ENCODE assay signal across 10 cellular contexts in the genomic region with DNA sequence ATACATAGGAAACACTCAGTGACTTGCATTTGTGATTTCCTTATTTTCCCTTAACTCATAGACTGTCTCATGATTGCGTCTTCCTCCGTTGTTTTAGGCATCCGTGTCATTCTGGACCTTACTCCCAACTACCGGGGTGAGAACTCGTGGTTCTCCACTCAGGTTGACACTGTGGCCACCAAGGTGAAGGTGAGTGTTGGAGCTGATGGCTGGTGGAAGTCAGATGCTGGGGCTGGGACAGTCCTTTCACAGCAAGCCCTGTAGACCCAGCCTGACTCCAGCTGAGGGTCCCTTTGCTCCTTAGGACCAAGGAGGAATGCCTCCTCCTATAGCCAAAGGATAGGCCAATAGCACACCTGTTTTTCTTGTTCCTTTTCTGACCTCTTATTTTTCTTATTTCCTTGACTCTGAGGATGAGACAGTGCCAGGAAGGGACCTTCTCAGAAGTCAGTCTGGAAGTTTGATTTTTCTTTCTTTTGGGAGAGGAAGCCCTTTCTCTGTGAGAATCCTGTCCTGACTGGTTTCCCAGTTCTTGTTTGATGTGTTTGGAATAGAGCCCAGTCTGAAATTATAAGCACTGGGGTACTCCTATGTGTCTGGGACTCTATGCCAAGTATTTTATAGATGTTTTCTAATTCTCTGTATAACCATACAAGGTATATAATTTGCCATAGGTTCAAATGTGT. TPM values are rescaled to one million over a fixed set of nuclear protein-coding genes. Genes with fewer than 3 reads are reported as not detected.
A peak's percentile ranks its signal among the peaks of the same experiment; 100 is the strongest.
DNase-seq lines count a peak whose midpoint lies in the region; ATAC-seq and TF ChIP-seq lines count a peak whose summit lies in the region.
"Had no signal": no experiment of that assay in that cellular context is flagged by ENCODE, and none has a peak within 500 bp of the region (broad histone marks: within the 10 kb centered on the region; RNA-seq: fewer than 3 reads in every experiment).

No MANE protein-coding gene starts in this region.

- DNase-seq in chondrocyte (ENCODE audit: low spot score) (no peak), mucosa of gallbladder (ENCODE audit: low spot score) (no peak), aorta (no peak)
- DNase-seq: left colon, NCI-H446 had no signal

- ATAC-seq in HG03457 (IDR thresholded peaks at IDR 0.05; ENCODE audit: unreplicated experiment) (no peak), GM21576 (IDR thresholded peaks at IDR 0.05; ENCODE audit: unreplicated experiment) (no peak), aorta (ENCODE audit: low FRiP score) (no peak)
- ATAC-seq: left colon had no signal

- H3K27me3 Mint-ChIP-seq in IgD-negative memory B cell (no peaks in the 10 kb centered on the region), chondrocyte (ENCODE audit: low read depth) (no peaks in the 10 kb centered on the region)

- H3K4me1 Mint-ChIP-seq in IgD-negative memory B cell (peaks cover 24 to 44% (median 27%) of the 10 kb centered on the region in 3 donors), chondrocyte (ENCODE audit: low read depth) (peaks cover 66% of the 10 kb centered on the region)

- WGBS in aorta, 2 donors = 26 to 35% methylated on average over 5 of the region's 5 CpGs

- TF ChIP-seq CTCF in chondrocyte (IDR thresholded peaks at IDR 0.05) = no peak

- H3K27ac Mint-ChIP-seq in IgD-negative memory B cell = peak overlapping the region; percentile 71 to 98 (median 95)
- peak overlapping the region; percentile 100 for H3K27ac Mint-ChIP-seq in chondrocyte (ENCODE audit: unreplicated experiment)

- H3K4me3 ChIP-seq in ACC112 (ENCODE audit: low read depth, low read length) = peak overlapping the region; percentile 90
- peak overlapping the region; percentile 94 to 97 for H3K4me3 ChIP-seq in muscle layer of duodenum (ENCODE audit: low read depth in 1 of 2, low read length in 2 of 2)
- H3K4me3 ChIP-seq in aorta (ENCODE audit: low read length in 2 of 2) = peak overlapping the region in 1 of 2 donors; percentile 53

- peaks cover 50% of the 10 kb centered on the region for H3K4me1 ChIP-seq in ACC112 (ENCODE audit: control insufficient read depth, insufficient read depth, low read length, unreplicated experiment)
- peaks cover 25 to 50% of the 10 kb centered on the region in 2 donors for H3K4me1 ChIP-seq in muscle layer of duodenum (ENCODE audit: control insufficient read depth in 1 of 2, insufficient read depth in 2 of 2, low read length in 2 of 2)
- H3K4me1 ChIP-seq in aorta (ENCODE audit: control insufficient read depth in 1 of 2, insufficient read depth in 2 of 2, low read length in 2 of 2) = peaks cover 0 to 9% of the 10 kb centered on the region in 2 donors

- H3K27ac ChIP-seq in ACC112 (ENCODE audit: low read depth, low read length) (peak overlapping the region; percentile 95), muscle layer of duodenum (ENCODE audit: low read length) (peak overlapping the region; percentile 99), aorta (ENCODE audit: low read depth in 1 of 2, low read length in 2 of 2) (peak overlapping the region in 1 of 2 donors; percentile 47)

- H3K36me3 ChIP-seq in ACC112 (ENCODE audit: insufficient read depth, low read length) (peaks cover 50% of the 10 kb centered on the region), muscle layer of duodenum (ENCODE audit: control insufficient read depth in 1 of 2, insufficient read depth in 2 of 2, low read length in 2 of 2) (peaks cover 41 to 69% of the 10 kb centered on the region in 2 donors), aorta (ENCODE audit: control insufficient read depth in 1 of 2, insufficient read depth in 2 of 2, low read length in 1 of 2) (peaks cover 0 to 14% of the 10 kb centered on the region in 2 donors)

- H3K79me2 ChIP-seq in ACC112 (ENCODE audit: control insufficient read depth, insufficient read depth, low read length, unreplicated experiment) = peaks cover 61% of the 10 kb centered on the region

- intact Hi-C loops in aorta (cut with DNase I) = loop anchor here in 1 of 2 donors (5.0 to 10.0 kb wide), 2 partner anchors 96 to 752 kb away; a partner anchor contains a TSS

- H3K27me3 ChIP-seq in ACC112 (ENCODE audit: insufficient read depth, low read length) (no peaks in the 10 kb centered on the region), muscle layer of duodenum (ENCODE audit: low read depth, low read length) (no peaks in the 10 kb centered on the region), aorta (ENCODE audit: control insufficient read depth in 1 of 2, insufficient read depth in 2 of 2, low read length in 1 of 2) (no peaks in the 10 kb centered on the region)

- H3K9me3 ChIP-seq in muscle layer of duodenum (ENCODE audit: control insufficient read depth in 1 of 2, low read length in 2 of 2) (no peaks in the 10 kb centered on the region), aorta (ENCODE audit: control insufficient read depth, low read length) (no peaks in the 10 kb centered on the region)

- H3K4me3 Mint-ChIP-seq in IgD-negative memory B cell (peak overlapping the region; percentile 62 to 100 (median 100)), chondrocyte (ENCODE audit: unreplicated experiment) (peak overlapping the region; percentile 100)

- H3K36me3 Mint-ChIP-seq in IgD-negative memory B cell (peaks cover 8% of the 10 kb centered on the region), chondrocyte (ENCODE audit: low read depth) (peaks cover 50% of the 10 kb centered on the region)

- H3K9me3 Mint-ChIP-seq in IgD-negative memory B cell (no peaks in the 10 kb centered on the region), chondrocyte (ENCODE audit: low read depth) (no peaks in the 10 kb centered on the region)

- H2AFZ ChIP-seq in ACC112 (ENCODE audit: low read length, unreplicated experiment) = no peak overlapping the region

RNA-seq across cellular contexts. Expression of a gene that starts 2.3 kb away (rescaled TPM):
- 111 TPM for polyA plus RNA-seq in IgD-negative memory B cell
- 125 to 380 TPM (median 374 TPM) in 3 replicates for total RNA-seq in chondrocyte
- total RNA-seq in mucosa of gallbladder = 104 TPM
- total RNA-seq in aorta = 100 to 1,000 TPM in 1 of 2 donors, 10 to 100 TPM in 1; 98.6 to 107 TPM
- 10 to 100 TPM; 31.8 to 74.8 TPM for polyA plus RNA-seq in aorta

RNA-seq across cellular contexts. Expression of a gene that starts 38.2 kb away (rescaled TPM):
- polyA plus RNA-seq in IgD-negative memory B cell (not detected), aorta (not detected)
- total RNA-seq in chondrocyte (not detected in 3 replicates), mucosa of gallbladder (0.09 TPM), aorta (not detected)

RNA-seq across cellular contexts. Expression of a gene that starts 43.6 kb away (rescaled TPM):
- 57.5 TPM for polyA plus RNA-seq in IgD-negative memory B cell
- 26.4 to 27.9 TPM (median 27.3 TPM) in 3 replicates for total RNA-seq in chondrocyte
- total RNA-seq in mucosa of gallbladder = 31.6 TPM
- total RNA-seq in aorta = 10 to 100 TPM; 35.4 to 42.9 TPM
- polyA plus RNA-seq in aorta = 10 to 100 TPM; 13.5 to 53.9 TPM

RNA-seq across cellular contexts. Expression of a gene that starts 50.3 kb away (rescaled TPM):
- polyA plus RNA-seq in IgD-negative memory B cell (not detected), aorta (1 to 10 TPM in 1 of 2 donors, not detected in 1; 5.5 TPM)
- total RNA-seq in chondrocyte (0.65 TPM in 1 of 3 replicates, not detected in the others), mucosa of gallbladder (not detected), aorta (not detected)
- total RNA-seq: left colon had no signal

RNA-seq across cellular contexts. Expression of a gene that starts 51.1 kb away (rescaled TPM):
- polyA plus RNA-seq in IgD-negative memory B cell (39.8 TPM), aorta (10 to 100 TPM; 19.2 to 44.0 TPM)
- total RNA-seq in chondrocyte (44.0 to 52.2 TPM (median 45.5 TPM) in 3 replicates), mucosa of gallbladder (48.8 TPM), aorta (10 to 100 TPM; 42.6 to 46.4 TPM)
